Comparison of ENCODE assay signal across 9 cellular contexts in the genomic region with DNA sequence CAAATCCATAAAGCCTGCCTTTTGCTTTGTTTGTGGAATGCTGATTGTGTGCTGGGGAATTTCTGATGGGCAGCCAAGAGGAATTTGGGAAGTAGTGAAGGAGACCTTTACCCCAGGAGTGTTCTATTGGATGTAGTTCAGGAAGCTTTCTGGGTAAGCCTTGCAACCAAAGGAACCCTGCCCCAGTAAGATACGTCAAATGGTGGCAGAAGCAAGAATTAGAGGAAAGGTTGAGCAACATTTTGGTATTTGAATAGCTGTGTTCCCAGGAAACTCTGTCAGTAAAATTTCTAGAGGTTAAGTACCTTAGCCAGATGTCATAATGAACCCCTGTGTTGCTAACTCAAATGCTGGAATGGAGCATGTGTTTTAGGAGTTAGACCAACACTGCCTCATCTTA. TPM values are rescaled to one million over a fixed set of nuclear protein-coding genes. Genes with fewer than 3 reads are reported as not detected.
A peak's percentile ranks its signal among the peaks of the same experiment; 100 is the strongest.
DNase-seq lines count a peak whose midpoint lies in the region; ATAC-seq and TF ChIP-seq lines count a peak whose summit lies in the region.
"Had no signal": no experiment of that assay in that cellular context is flagged by ENCODE, and none has a peak within 500 bp of the region (broad histone marks: within the 10 kb centered on the region; RNA-seq: fewer than 3 reads in every experiment).

No MANE protein-coding gene starts in this region.

- H3K4me3 ChIP-seq in iPS-20b (ENCODE audit: low read length) (no peak overlapping the region), gastrocnemius medialis (no peak overlapping the region)

- no peak for TF ChIP-seq POLR2A in gastrocnemius medialis (IDR thresholded peaks at IDR 0.05)

- in situ Hi-C loops in gastrocnemius medialis (cut with MboI; ENCODE audit: low sequenced_read_pairs in 4 of 4): loop anchor here in 2 of 4 donors (10.0 to 25.0 kb wide), 2 partner anchors 57 to 525 kb away; partner anchors contain the start of genes ALDH9A1 (in 1 of the 2) and FAM78B (in 1 of the 2)

- H3K4me1 ChIP-seq in iPS-20b (ENCODE audit: insufficient read depth, low read length) (peaks cover 32% of the 10 kb centered on the region), gastrocnemius medialis (peaks cover 76 to 97% of the 10 kb centered on the region in 2 donors)

- DNase-seq in GM04503 (ENCODE audit: low read depth) (peak; percentile 75), gastrocnemius medialis (no peak), NCI-H446 treated with DMSO at 0.1 percent for 48 hours (lab: John Stamatoyannopoulos, UW) (no peak)
- no peak for DNase-seq in stimulated activated CD4-positive, alpha-beta T cell treated with anti-CD3 and anti-CD28 coated beads, Interleukin-4, amount 100 ng/mL, for 4 hours
- DNase-seq: RPMI8226 had no signal

- H3K9me3 ChIP-seq in iPS-20b (ENCODE audit: insufficient read depth, low read depth, low read length) (no peaks in the 10 kb centered on the region), gastrocnemius medialis (no peaks in the 10 kb centered on the region)

- H3K36me3 ChIP-seq in iPS-20b (ENCODE audit: insufficient read depth, low read depth, low read length) (0 out of 2 replicates have a peak, but pooled peaks cover 4% of the 10 kb centered on the region), gastrocnemius medialis (peaks cover 0 to 6% of the 10 kb centered on the region in 2 donors)

- ATAC-seq in gastrocnemius medialis: no peak
- ATAC-seq in HG02588 (IDR thresholded peaks at IDR 0.05; ENCODE audit: unreplicated experiment): no peak
- no peak for ATAC-seq in GM19395 (IDR thresholded peaks at IDR 0.05; ENCODE audit: unreplicated experiment)

- H3K27me3 ChIP-seq in iPS-20b (ENCODE audit: insufficient read depth, low read length) (no peaks in the 10 kb centered on the region; the same call in 1 of the 2 replicates), gastrocnemius medialis (no peaks in the 10 kb centered on the region)

- 0 out of 2 replicates have a peak overlapping the region, but pooled peaks have one; percentile 11 for H3K9ac ChIP-seq in iPS-20b (ENCODE audit: low read depth, low read length)

- intact Hi-C loops in gastrocnemius medialis (cut with DNase I; ENCODE audit: low total_unique reads): no loop called here

- no peak for TF ChIP-seq CTCF in gastrocnemius medialis (IDR thresholded peaks at IDR 0.05 in 4 of 5, conservative IDR thresholded peaks at IDR 0.05 in 1 of 5)

- peak overlapping the region; percentile 57 for H3K27ac ChIP-seq in cingulate gyrus (ENCODE audit: low read depth, low read length)
- H3K27ac ChIP-seq in iPS-20b (ENCODE audit: low read length): no peak overlapping the region
- H3K27ac ChIP-seq in gastrocnemius medialis: peak overlapping the region; percentile 91 to 100 (median 94)

RNA-seq across cellular contexts. Expression of gene MGST3, which starts 6.4 kb away (rescaled TPM):
- 100 to 1,000 TPM; 101 to 275 (median 202) TPM for total RNA-seq in gastrocnemius medialis
